17 cellular contexts compared by ENCODE assay signal in genomic region chr3:9184464-9184835, GRCh38.
DNase-seq lines count a peak whose midpoint lies in the region; FAIRE-seq and TF ChIP-seq lines count a peak whose summit lies in the region.
"Had no signal": no experiment of that assay in that cellular context is flagged by ENCODE, and none has a peak within 500 bp of the region (broad histone marks: within the 10 kb centered on the region; RNA-seq: fewer than 3 reads in every experiment).

No MANE protein-coding gene starts in this region.

- H3K27me3 ChIP-seq in WERI-Rb-1 (ENCODE audit: insufficient read depth, low read depth, severe bottlenecking) (no peaks in the 10 kb centered on the region), endodermal cell (ENCODE audit: control insufficient read depth, insufficient read depth, low read length, poor library complexity, severe bottlenecking) (peaks cover 5% of the 10 kb centered on the region)
- H3K27me3 ChIP-seq: SJSA1 had no signal

- no peak overlapping the region for H3K9ac ChIP-seq in endodermal cell (ENCODE audit: extremely low read depth, low read length, poor library complexity, severe bottlenecking)
- H3K9ac ChIP-seq: KMS-11 had no signal

- peak; percentile 91 for FAIRE-seq in D721Med (lab: Jason Lieb, UNC)
- FAIRE-seq: G401.6, GM19239, HepG2 had no signal

- TF ChIP-seq CTCF in D721Med (IDR thresholded peaks at IDR 0.05; ENCODE audit: insufficient read depth, missing control alignments) = no peak
- no peak for TF ChIP-seq CTCF in WERI-Rb-1 (IDR thresholded peaks at IDR 0.05; ENCODE audit: low read depth, low read length)
- TF ChIP-seq CTCF in endodermal cell (conservative IDR thresholded peaks at IDR 0.05) = no peak
- no peak for TF ChIP-seq CTCF in neural crest cell (conservative IDR thresholded peaks at IDR 0.05)

- H3K4me3 Mint-ChIP-seq in endodermal cell (no peak overlapping the region), neural crest cell (peak overlapping the region; percentile 83)
- H3K4me3 Mint-ChIP-seq: B cell had no signal

- H3K4me3 ChIP-seq in WERI-Rb-1 (ENCODE audit: low read depth, low read length) (no peak overlapping the region), endodermal cell (ENCODE audit: low read length) (no peak overlapping the region)
- H3K4me3 ChIP-seq: SJSA1 had no signal

- H3K36me3 Mint-ChIP-seq in endodermal cell (ENCODE audit: low read depth) (no peaks in the 10 kb centered on the region), neural crest cell (ENCODE audit: low read depth) (peaks cover 2% of the 10 kb centered on the region)

- DNase-seq in D721Med (ENCODE audit: insufficient read length, low spot score) (no peak), WERI-Rb-1 (peak; percentile 74), endodermal cell (no peak), neural crest cell (ENCODE audit: low read depth, low spot score) (no peak), activated gamma-delta T cell treated with Interleukin-2 at 50 U/mL for 16 hours (no peak), NCI-H510A treated with DMSO at 0.1 percent for 48 hours (lab: John Stamatoyannopoulos, UW) (no peak), cortex of kidney (lab: John Stamatoyannopoulos, UW) (no peak), NCI-H526 (lab: John Stamatoyannopoulos, UW) (no peak)
- DNase-seq: GOT3, NCI-H1417 treated with DMSO at 0.1 percent for 48 hours, NCI-H187 treated with DMSO at 0.1 percent for 48 hours had no signal

- H3K9me3 Mint-ChIP-seq in endodermal cell (no peaks in the 10 kb centered on the region), neural crest cell (no peaks in the 10 kb centered on the region)

- 92 to 100% methylated on average over 3 to 4 of the region's 4 CpGs for WGBS in endodermal cell (ENCODE audit: insufficient coverage in 1 of 2, insufficient read length in 1 of 2), 2 experiments

- no peaks in the 10 kb centered on the region for H3K9me3 ChIP-seq in WERI-Rb-1 (ENCODE audit: severe bottlenecking)
- H3K9me3 ChIP-seq in endodermal cell (ENCODE audit: control insufficient read depth, low read length) = no peaks in the 10 kb centered on the region
- H3K9me3 ChIP-seq: SJSA1 had no signal

- H3K36me3 ChIP-seq in WERI-Rb-1 (no peaks in the 10 kb centered on the region), endodermal cell (ENCODE audit: control insufficient read depth, insufficient read depth, low read length) (no peaks in the 10 kb centered on the region)
- H3K36me3 ChIP-seq: SJSA1 had no signal

- no peaks in the 10 kb centered on the region for H3K4me1 ChIP-seq in endodermal cell (ENCODE audit: control insufficient read depth, insufficient read depth, low read length)
- H3K4me1 ChIP-seq: SJSA1 had no signal

- H3K27me3 Mint-ChIP-seq in endodermal cell (ENCODE audit: insufficient read depth) (peaks cover 10% of the 10 kb centered on the region), neural crest cell (ENCODE audit: low read depth) (no peaks in the 10 kb centered on the region)

- H3K27ac Mint-ChIP-seq in endodermal cell (no peak overlapping the region), neural crest cell (ENCODE audit: unreplicated experiment) (peak overlapping the region; percentile 97)
- H3K27ac Mint-ChIP-seq: B cell had no signal

- peaks cover 7% of the 10 kb centered on the region for H3K4me1 Mint-ChIP-seq in endodermal cell
- peaks cover 82% of the 10 kb centered on the region for H3K4me1 Mint-ChIP-seq in neural crest cell

- H3K27ac ChIP-seq in WERI-Rb-1 (peak overlapping the region; percentile 78), endodermal cell (ENCODE audit: low read depth, low read length) (peak overlapping the region; percentile 97)
- H3K27ac ChIP-seq: KMS-11, SJSA1 had no signal
